In genomic region chr18:79439201-79440023, GRCh38 we compare ENCODE assay signal across 8 cellular contexts. TPM values are rescaled to one million over a fixed set of nuclear protein-coding genes. Genes with fewer than 3 reads are reported as not detected.
DNase-seq lines count a peak whose midpoint lies in the region; ATAC-seq and TF ChIP-seq lines count a peak whose summit lies in the region.

No MANE protein-coding gene starts in this region.

- H3K79me1 ChIP-seq in H9 (ENCODE audit: insufficient read depth, low read depth, low read length, poor library complexity, severe bottlenecking) = no peaks in the 10 kb centered on the region

- H4K91ac ChIP-seq in H9 (ENCODE audit: insufficient read length, low read depth, low read length) = no peak overlapping the region

- no peak overlapping the region for H3K27ac ChIP-seq in osteoblast (ENCODE audit: low read depth, low read length)
- no peak overlapping the region for H3K27ac ChIP-seq in H9 (ENCODE audit: insufficient read length, low read depth, low read length)

- H3K4me2 ChIP-seq in osteoblast (ENCODE audit: insufficient read depth, low read length) (no peak overlapping the region), H9 (ENCODE audit: insufficient read depth, insufficient read length, low read length) (no peak overlapping the region)

- H3K9me3 ChIP-seq in MG63 (no peaks in the 10 kb centered on the region), osteoblast (ENCODE audit: low read depth, low read length) (no peaks in the 10 kb centered on the region), H9 (ENCODE audit: control insufficient read depth, low read depth, low read length) (no peaks in the 10 kb centered on the region), mucosa of descending colon (no peaks in the 10 kb centered on the region)

- H3K27me3 ChIP-seq in MG63 = no peaks in the 10 kb centered on the region
- H3K27me3 ChIP-seq in osteoblast (ENCODE audit: insufficient read depth, low read length) = no peaks in the 10 kb centered on the region
- no peaks in the 10 kb centered on the region for H3K27me3 ChIP-seq in H9 (ENCODE audit: insufficient read depth, low read length)

- no peak overlapping the region for H3K4me3 Mint-ChIP-seq in activated naive CD4-positive, alpha-beta T cell treated with anti-CD3 and anti-CD28 coated beads, Interleukin-2, amount 10 ng/mL, durations not matched to agents 7 days and 5 days
- no peak overlapping the region for H3K4me3 Mint-ChIP-seq in H9

- H3K14ac ChIP-seq in H9 (ENCODE audit: insufficient read depth, low read length) = no peak overlapping the region

- H3K27ac Mint-ChIP-seq in activated naive CD4-positive, alpha-beta T cell treated with anti-CD3 and anti-CD28 coated beads, Interleukin-2, amount 10 ng/mL, durations not matched to agents 7 days and 5 days = no peak overlapping the region
- no peak overlapping the region; a peak in 1 of 7 replicates for H3K27ac Mint-ChIP-seq in H9

- H3K9me3 Mint-ChIP-seq in activated naive CD4-positive, alpha-beta T cell treated with anti-CD3 and anti-CD28 coated beads, Interleukin-2, amount 10 ng/mL, durations not matched to agents 7 days and 5 days = no peaks in the 10 kb centered on the region
- H3K9me3 Mint-ChIP-seq in H9 = no peaks in the 10 kb centered on the region

- H3K4ac ChIP-seq in H9 (ENCODE audit: low read depth, low read length) = no peak overlapping the region

- no peak overlapping the region for H3K4me3 ChIP-seq in MG63
- no peak overlapping the region for H3K4me3 ChIP-seq in osteoblast (ENCODE audit: insufficient read depth, low read length)
- no peak overlapping the region for H3K4me3 ChIP-seq in mucosa of descending colon

- no peaks in the 10 kb centered on the region for H3K27me3 Mint-ChIP-seq in activated naive CD4-positive, alpha-beta T cell treated with anti-CD3 and anti-CD28 coated beads, Interleukin-2, amount 10 ng/mL, durations not matched to agents 7 days and 5 days
- no peaks in the 10 kb centered on the region for H3K27me3 Mint-ChIP-seq in H9 (ENCODE audit: low read depth)

- H2AK5ac ChIP-seq in H9 (ENCODE audit: insufficient read length, low read length) = no peak overlapping the region

- no peak overlapping the region for H3K56ac ChIP-seq in H9 (ENCODE audit: insufficient read length, low read depth, low read length)

- no peak overlapping the region for H2BK15ac ChIP-seq in H9 (ENCODE audit: low read depth, low read length)

- ATAC-seq in mucosa of descending colon = no peak

- intact Hi-C loops in mucosa of descending colon (cut with DNase I, micrococcal nuclease) = no loop called here

- H2BK120ac ChIP-seq in H9 (ENCODE audit: low read depth, low read length, poor library complexity, severe bottlenecking) = no peak overlapping the region

- no peak overlapping the region for H2BK5ac ChIP-seq in H9 (ENCODE audit: insufficient read length, low read length)

- H4K5ac ChIP-seq in H9 (ENCODE audit: insufficient read length, low read depth, low read length) = no peak overlapping the region

- no CpG with 5 or more reads among the region's 39 CpGs for WGBS in H9 (ENCODE audit: extremely low coverage, insufficient read length, low lambda C conversion rate)

- H4K20me1 ChIP-seq in osteoblast (ENCODE audit: insufficient read depth, low read length) = peaks cover 18% of the 10 kb centered on the region
- no peaks in the 10 kb centered on the region for H4K20me1 ChIP-seq in H9 (ENCODE audit: control insufficient read depth, insufficient read depth, insufficient read length)

- peak; percentile 61 for DNase-seq in AG08395 (ENCODE audit: low spot score)
- peak; percentile 26 for DNase-seq in MG63
- DNase-seq in activated naive CD4-positive, alpha-beta T cell treated with anti-CD3 and anti-CD28 coated beads, Interleukin-2, amount 10 ng/mL, durations not matched to agents 7 days and 5 days = peak; percentile 34
- DNase-seq in osteoblast (ENCODE audit: insufficient read length, low spot score, missing footprints) = peak; percentile 87
- DNase-seq in NOMO-1 treated with DMSO at 0.1 percent for 48 hours (lab: John Stamatoyannopoulos, UW; ENCODE audit: unreplicated experiment) = no peak
- no peak for DNase-seq in H9
- no peak for DNase-seq in CD1c-positive myeloid dendritic cell (ENCODE audit: extremely low spot score)
- no peak for DNase-seq in mucosa of descending colon

- no peak overlapping the region for H3K9ac ChIP-seq in H9 (ENCODE audit: extremely low read depth, insufficient read length, low read length)

- no peak overlapping the region for H4K8ac ChIP-seq in H9 (replicated peaks; ENCODE audit: insufficient read length, low read depth, low read length)

- no peaks in the 10 kb centered on the region for H3K23me2 ChIP-seq in H9 (ENCODE audit: insufficient read length, low read depth, low read length, poor library complexity, severe bottlenecking)

- peaks cover 12% of the 10 kb centered on the region for H3K36me3 Mint-ChIP-seq in activated naive CD4-positive, alpha-beta T cell treated with anti-CD3 and anti-CD28 coated beads, Interleukin-2, amount 10 ng/mL, durations not matched to agents 7 days and 5 days
- H3K36me3 Mint-ChIP-seq in H9 (ENCODE audit: insufficient read depth in 1 of 3, low read depth in 3 of 3) = no peaks in the 10 kb centered on the region

- H2BK12ac ChIP-seq in H9 (ENCODE audit: insufficient read length, low read depth, low read length) = no peak overlapping the region

- H3K79me2 ChIP-seq in osteoblast (ENCODE audit: insufficient read depth, low read length) = no peaks in the 10 kb centered on the region
- H3K79me2 ChIP-seq in H9 (ENCODE audit: insufficient read depth, low read length) = no peaks in the 10 kb centered on the region

- H2AFZ ChIP-seq in osteoblast (ENCODE audit: low read length) = no peak overlapping the region
- H2AFZ ChIP-seq in H9 (ENCODE audit: low read length) = no peak overlapping the region

- CTCF ChIA-PET in activated naive CD4-positive, alpha-beta T cell treated with anti-CD3 and anti-CD28 coated beads, Interleukin-2, amount 10 ng/mL, durations not matched to agents 7 days and 5 days (lab: Charles Lee) = interaction anchor here (0.9 to 1.3 kb wide), 2 partner anchors 58 to 59 kb away, joined by 3 read pairs; no protein-coding TSS in a partner anchor

- H2BK20ac ChIP-seq in H9 (ENCODE audit: low read depth, low read length, poor library complexity, severe bottlenecking) = no peak overlapping the region

- H3K4me1 Mint-ChIP-seq in activated naive CD4-positive, alpha-beta T cell treated with anti-CD3 and anti-CD28 coated beads, Interleukin-2, amount 10 ng/mL, durations not matched to agents 7 days and 5 days = peaks cover 20% of the 10 kb centered on the region
- H3K4me1 Mint-ChIP-seq in H9 = peaks cover 0 to 3% of the 10 kb centered on the region in 2 experiments; a peak in 2 of 4 replicates

- H3K23ac ChIP-seq in H9 (ENCODE audit: insufficient read length, low read depth, low read length) = no peak overlapping the region

- no peak overlapping the region for H3K18ac ChIP-seq in H9 (ENCODE audit: insufficient read length, low read depth, low read length)

- no peak for TF ChIP-seq CTCF in osteoblast (IDR thresholded peaks at IDR 0.05; ENCODE audit: extremely low read depth, low read depth, low read length)
- no peak for TF ChIP-seq CTCF in H9 (conservative IDR thresholded peaks at IDR 0.05)
- TF ChIP-seq CTCF in mucosa of descending colon (IDR thresholded peaks at IDR 0.05) = no peak

- H3K4me1 ChIP-seq in osteoblast (ENCODE audit: insufficient read depth, low read length) (peaks cover 10% of the 10 kb centered on the region), H9 (ENCODE audit: insufficient read depth, low read length) (no peaks in the 10 kb centered on the region), mucosa of descending colon (ENCODE audit: low read depth) (no peaks in the 10 kb centered on the region)

- no peak overlapping the region for H3T11ph ChIP-seq in H9 (ENCODE audit: low read length)

- no peaks in the 10 kb centered on the region for H3K36me3 ChIP-seq in MG63
- no peaks in the 10 kb centered on the region for H3K36me3 ChIP-seq in osteoblast (ENCODE audit: insufficient read depth, low read length)
- no peaks in the 10 kb centered on the region for H3K36me3 ChIP-seq in mucosa of descending colon (ENCODE audit: low read depth)

RNA-seq across cellular contexts. Expression of gene NFATC1, which starts 43.7 kb away (rescaled TPM):
- 4.5 and 6.9 TPM in 2 replicates for total RNA-seq in MG63 (2014; rRNA removed; shearing (Covaris generic); ENCODE audit: low replicate concordance)
- total RNA-seq in osteoblast (5.3 and 6.2 TPM in 2 replicates), H9 (2021) (5.3 and 5.5 TPM in 2 replicates), mucosa of descending colon (10 to 100 TPM in 1 of 3 donors, 1 to 10 TPM in 2; 2.9 to 12.9 (median 4.6) TPM)

Comparison
In these comparisons a context has a peak if more than half of its experiments do, and no peak if none do; other contexts are left out.
1. DNase-seq: peak in AG08395 (single experiment), MG63 (single experiment), activated naive CD4-positive, alpha-beta T cell treated with anti-CD3 and anti-CD28 coated beads, Interleukin-2, amount 10 ng/mL, durations not matched to agents 7 days and 5 days (single experiment) and osteoblast (single experiment); none in NOMO-1 treated with DMSO at 0.1 percent for 48 hours (single experiment), H9 (single experiment), CD1c-positive myeloid dendritic cell (single experiment) and mucosa of descending colon (0 of 3).